In the genomic region with DNA sequence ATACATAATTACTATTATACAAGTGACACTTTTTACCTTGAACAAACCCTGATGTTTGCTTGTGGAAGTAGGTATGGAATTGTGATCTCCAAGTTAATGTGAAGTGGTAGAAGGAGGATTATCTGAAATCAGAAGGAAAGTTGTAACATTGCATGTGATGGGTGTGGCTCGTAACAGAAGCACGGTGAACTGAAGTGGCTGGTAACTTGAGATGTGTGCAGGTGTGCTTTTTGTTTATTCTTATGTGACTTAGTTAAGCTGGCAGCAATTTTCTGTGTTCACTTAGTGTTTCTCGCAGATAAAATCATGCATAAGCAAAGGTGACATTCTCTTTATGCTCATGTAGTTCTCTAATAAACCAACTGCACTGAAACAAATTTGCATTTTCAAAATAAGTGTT, we compare ENCODE assay signal across 17 cellular contexts.
DNase-seq lines count a peak whose midpoint lies in the region; ATAC-seq and TF ChIP-seq lines count a peak whose summit lies in the region.
"Had no signal": no experiment of that assay in that cellular context is flagged by ENCODE, and none has a peak within 500 bp of the region (broad histone marks: within the 10 kb centered on the region; RNA-seq: fewer than 3 reads in every experiment).

No MANE protein-coding gene starts in this region.

- TF ChIP-seq CTCF in KMS-11 (conservative IDR thresholded peaks at IDR 0.05; ENCODE audit: low read depth, low read length) = no peak
- no peak for TF ChIP-seq CTCF in brain (conservative IDR thresholded peaks at IDR 0.05)

- no peak overlapping the region for H3K4me3 ChIP-seq in KMS-11 (IDR thresholded peaks at IDR 0.05; ENCODE audit: insufficient read depth, low read depth, low read length)
- H3K4me3 ChIP-seq: ascending aorta, mucosa of descending colon, smooth muscle cell, upper lobe of right lung had no signal

- ATAC-seq in HG02981 (IDR thresholded peaks at IDR 0.05; ENCODE audit: unreplicated experiment) = no peak
- ATAC-seq in HG02885 (IDR thresholded peaks at IDR 0.05; ENCODE audit: poor library complexity, unreplicated experiment) = no peak
- ATAC-seq: mucosa of descending colon, upper lobe of right lung had no signal

- H3K27ac ChIP-seq in KMS-11 = no peak overlapping the region
- H3K27ac ChIP-seq: ascending aorta, upper lobe of right lung had no signal

- H3K4me3 Mint-ChIP-seq in brain = no peak overlapping the region

- peaks cover 32% of the 10 kb centered on the region for H3K4me1 ChIP-seq in KMS-11 (ENCODE audit: low read depth, poor library complexity, severe bottlenecking)
- H3K4me1 ChIP-seq: upper lobe of right lung had no signal

- H2AFZ ChIP-seq in KMS-11 (ENCODE audit: low read depth) = no peak overlapping the region

- peak; percentile 82 for DNase-seq in DMS53 (lab: John Stamatoyannopoulos, UW)
- DNase-seq in NCI-H345 (lab: John Stamatoyannopoulos, UW) = peak; percentile 49
- no peak for DNase-seq in HuH-7.5 (ENCODE audit: low spot score)
- no peak for DNase-seq in stimulated activated CD4-positive, alpha-beta T cell treated with anti-CD3 and anti-CD28 coated beads, Interleukin-4, amount 100 ng/mL, for 1 hour
- DNase-seq: activated effector memory CD4-positive, alpha-beta T cell treated with anti-CD3 and anti-CD28 coated beads, Interleukin-2, amount 50 U/mL, for 16 hours; cortex of kidney; DND-41; KBM-7; mucosa of descending colon; stimulated activated naive CD4-positive, alpha-beta T cell treated with Interleukin-2 at 50 U/mL for 16 hours; upper lobe of right lung had no signal

- H3K79me2 ChIP-seq in KMS-11 (ENCODE audit: insufficient read depth, low read depth) = no peaks in the 10 kb centered on the region; the same call in 1 of the 2 replicates

- H3K4me2 ChIP-seq in KMS-11 = peak overlapping the region; percentile 34; the same call in 1 of the 2 replicates
- H3K4me2 ChIP-seq: smooth muscle cell had no signal

- H3K27me3 ChIP-seq in KMS-11 (ENCODE audit: insufficient read depth, low read depth) = no peaks in the 10 kb centered on the region
- H3K27me3 ChIP-seq: ascending aorta, upper lobe of right lung had no signal

- no peaks in the 10 kb centered on the region for H3K27me3 Mint-ChIP-seq in brain

- peaks cover 53% of the 10 kb centered on the region for H3K4me1 Mint-ChIP-seq in brain

- peak overlapping the region in 3 of 5 experiments; percentile 1 to 19 (median 1) for H3K27ac Mint-ChIP-seq in brain

- H3K36me3 ChIP-seq in KMS-11 (ENCODE audit: insufficient read depth) = no peaks in the 10 kb centered on the region
- H3K36me3 ChIP-seq: ascending aorta, upper lobe of right lung had no signal

- H3K9ac ChIP-seq in KMS-11 = no peak overlapping the region

- H3K9me3 Mint-ChIP-seq in brain = peaks cover 2 to 10% (median 7%) of the 10 kb centered on the region in 5 experiments

- 0 out of 2 replicates have a peak, but pooled peaks cover 3% of the 10 kb centered on the region for H4K20me1 ChIP-seq in KMS-11 (ENCODE audit: insufficient read depth)

- peaks cover 16% of the 10 kb centered on the region for H3K36me3 Mint-ChIP-seq in brain

Comparison
In these comparisons a context has a peak if more than half of its experiments do, and no peak if none do; other contexts are left out.
1. DNase-seq: peak in DMS53 (single experiment) and NCI-H345 (single experiment); none in HuH-7.5 (single experiment) and stimulated activated CD4-positive, alpha-beta T cell treated with anti-CD3 and anti-CD28 coated beads, Interleukin-4, amount 100 ng/mL, for 1 hour (single experiment).